Comparison of ENCODE assay signal across 8 cellular contexts in the genomic region with DNA sequence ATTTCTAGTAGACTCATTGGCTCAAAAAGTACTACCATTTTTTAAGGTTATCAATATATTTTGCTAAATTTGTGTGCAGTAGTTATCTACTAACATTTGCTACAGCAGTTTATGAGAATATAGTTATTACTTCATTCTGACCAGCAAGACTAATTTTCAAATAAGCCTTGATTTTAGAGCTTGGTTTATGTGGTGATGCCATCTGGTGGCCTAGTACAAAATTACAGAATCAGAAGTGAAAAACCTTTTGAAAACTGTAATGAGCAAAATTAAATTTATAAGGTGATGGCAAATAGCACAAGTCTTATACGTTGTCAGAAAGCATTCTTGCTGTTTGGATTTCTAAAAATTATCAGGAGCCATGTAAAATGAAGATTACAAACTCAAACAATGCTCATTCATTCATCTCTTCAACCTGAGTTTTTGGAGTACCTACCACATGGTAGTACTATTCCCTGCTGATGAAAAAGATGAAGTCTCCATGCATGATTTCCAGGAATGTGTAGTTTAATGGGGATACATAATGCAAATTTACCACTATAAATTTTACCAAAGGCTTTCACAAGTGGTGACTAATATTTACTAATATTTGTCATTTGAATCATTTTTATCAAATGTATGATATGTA. TPM values are rescaled to one million over a fixed set of nuclear protein-coding genes. Genes with fewer than 3 reads are reported as not detected.
DNase-seq lines count a peak whose midpoint lies in the region; ATAC-seq and TF ChIP-seq lines count a peak whose summit lies in the region.

No MANE protein-coding gene starts in this region.

- no peak for ATAC-seq in GM18867 (IDR thresholded peaks at IDR 0.05; ENCODE audit: unreplicated experiment)

- H3K27me3 Mint-ChIP-seq in osteocyte (ENCODE audit: unreplicated experiment): peaks cover 12% of the 10 kb centered on the region

- peaks cover 0 to 4% (median 0%) of the 10 kb centered on the region in 4 donors for H3K27me3 ChIP-seq in esophagus muscularis mucosa

- TF ChIP-seq EP300 in esophagus muscularis mucosa (IDR thresholded peaks at IDR 0.05): no peak

- no peaks in the 10 kb centered on the region for H3K36me3 Mint-ChIP-seq in osteocyte (ENCODE audit: unreplicated experiment)

- no peak overlapping the region for H3K4me3 Mint-ChIP-seq in osteocyte (ENCODE audit: unreplicated experiment)

- H3K4me1 Mint-ChIP-seq in osteocyte (ENCODE audit: unreplicated experiment): peaks cover 4% of the 10 kb centered on the region

- H3K9me3 Mint-ChIP-seq in osteocyte (ENCODE audit: unreplicated experiment): no peaks in the 10 kb centered on the region

- TF ChIP-seq CTCF in esophagus muscularis mucosa (IDR thresholded peaks at IDR 0.05) (peak; percentile 71 to 75 (median 73)), osteocyte (IDR thresholded peaks at IDR 0.05) (peak; percentile 75)

- DNase-seq in NCI-H1436 (lab: John Stamatoyannopoulos, UW) (peak; percentile 4), NCI-H1436 treated with DMSO at 0.1 percent for 48 hours (lab: John Stamatoyannopoulos, UW) (no peak), HS-5 (ENCODE audit: low read depth) (peak; percentile 37), RPMI8226 (peak; percentile 36), esophagus muscularis mucosa (ENCODE audit: extremely low spot score) (no peak), osteocyte (ENCODE audit: extremely low spot score, unreplicated experiment) (no peak), 8988T (no peak)

- H3K27ac Mint-ChIP-seq in osteocyte (ENCODE audit: unreplicated experiment): no peak overlapping the region

- H3K4me1 ChIP-seq in esophagus muscularis mucosa: no peaks in the 10 kb centered on the region

- H3K27ac ChIP-seq in esophagus muscularis mucosa (replicated peaks in 1 of 4): no peak overlapping the region

- no peaks in the 10 kb centered on the region for H3K9me3 ChIP-seq in esophagus muscularis mucosa

- TF ChIP-seq POLR2A in esophagus muscularis mucosa (IDR thresholded peaks at IDR 0.05; ENCODE audit: low read depth): no peak

- H3K36me3 ChIP-seq in esophagus muscularis mucosa: no peaks in the 10 kb centered on the region

- no peak overlapping the region for H3K4me3 ChIP-seq in esophagus muscularis mucosa

- WGBS in esophagus muscularis mucosa: 0% methylated on average over 1 of the region's 1 CpG

- intact Hi-C loops in esophagus muscularis mucosa (cut with DNase I): loop anchor here (2.0 kb wide), 1 partner anchor 232 kb away; no protein-coding TSS in a partner anchor

RNA-seq across cellular contexts. Expression of a gene that starts 51.0 kb away (rescaled TPM):
- 10 to 100 TPM in 3 of 4 donors, 1 to 10 TPM in 1; 10.0 to 14.2 (median 11.3) TPM for total RNA-seq in esophagus muscularis mucosa
- total RNA-seq in osteocyte: 26.8 and 28.1 TPM in 2 replicates

RNA-seq across cellular contexts. Expression of a gene that starts 56.7 kb away (rescaled TPM):
- total RNA-seq in esophagus muscularis mucosa (under 1 TPM in 3 of 4 donors, not detected in 1; 0.17 to 0.45 (median 0.17) TPM), osteocyte (0.73 and 0.97 TPM in 2 replicates)

Comparison
In these comparisons a context has a peak if more than half of its experiments do, and no peak if none do; other contexts are left out.
1. DNase-seq: peak in NCI-H1436 (single experiment), HS-5 (single experiment) and RPMI8226 (single experiment); none in NCI-H1436 treated with DMSO at 0.1 percent for 48 hours (single experiment), esophagus muscularis mucosa (single experiment), osteocyte (single experiment) and 8988T (single experiment).